ENCODE assay signal across 1 cellular context in genomic region chr5:178214160-178214803, GRCh38.
TF ChIP-seq lines count a peak whose summit lies in the region.

No MANE protein-coding gene starts in this region.

TF ChIP-seq in A549, 52 proteins besides CTCF, POLR2A, EP300 and RAD21:
- TF ChIP-seq GATA3 (IDR thresholded peaks at IDR 0.05; ENCODE audit: borderline replicate concordance) (no peak), ZC3H11A (IDR thresholded peaks at IDR 0.05) (no peak), MYC (IDR thresholded peaks at IDR 0.05; ENCODE audit: borderline replicate concordance, low read length) (no peak), EHF (CRISPR knock-in tag; IDR thresholded peaks at IDR 0.05) (no peak), JUN (IDR thresholded peaks at IDR 0.05) (peak in 1 of 2 experiments; percentile 26; a peak in 1 of 5 replicates), TFCP2L1 (CRISPR knock-in tag; IDR thresholded peaks at IDR 0.05) (peak; percentile 78; the same call in 1 of the 2 replicates), HOXA7 (CRISPR knock-in tag; IDR thresholded peaks at IDR 0.05) (0 out of 2 replicates have a peak, but pooled peaks have one; percentile 42), RNF2 (IDR thresholded peaks at IDR 0.05; ENCODE audit: borderline replicate concordance, low read depth) (no peak), POLR2AphosphoS2 (conservative IDR thresholded peaks at IDR 0.05; ENCODE audit: low read length) (no peak; the same call in 1 of the 2 replicates), BCL3 (IDR thresholded peaks at IDR 0.05) (no peak)
TF ChIP-seq in A549: peak in this region for 3.
